ENCODE assay signal across 8 cellular contexts in the genomic region with DNA sequence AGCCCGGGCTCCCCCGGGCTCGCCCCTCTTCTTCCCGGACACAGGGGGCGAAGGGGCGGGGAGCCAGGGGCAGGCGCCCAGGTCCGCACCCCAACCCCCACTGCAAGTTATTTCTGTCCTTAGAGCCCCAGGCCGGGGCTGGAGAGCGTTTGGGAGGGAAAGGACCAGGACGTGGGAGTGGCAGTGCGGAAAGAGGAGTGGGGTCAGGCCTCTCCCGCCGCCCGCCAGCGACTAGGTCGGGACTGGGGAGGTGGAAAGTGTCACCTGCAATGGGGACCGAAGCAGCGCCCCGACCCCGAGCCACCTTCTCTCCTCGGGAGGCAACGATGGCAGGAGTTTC. TPM values are rescaled to one million over a fixed set of nuclear protein-coding genes. Genes with fewer than 3 reads are reported as not detected.
DNase-seq lines count a peak whose midpoint lies in the region; ATAC-seq and TF ChIP-seq lines count a peak whose summit lies in the region.

No MANE protein-coding gene starts in this region.

- no peak for TF ChIP-seq CTCF in BE2C (IDR thresholded peaks at IDR 0.05; ENCODE audit: low read depth, low read length)
- no peak for TF ChIP-seq CTCF in KMS-11 (conservative IDR thresholded peaks at IDR 0.05; ENCODE audit: low read depth, low read length)
- no peak for TF ChIP-seq CTCF in fibroblast of mammary gland (conservative IDR thresholded peaks at IDR 0.05; ENCODE audit: control insufficient read depth, insufficient read depth, low read depth, low read length)

- no peaks in the 10 kb centered on the region for H3K79me2 ChIP-seq in KMS-11 (ENCODE audit: insufficient read depth, low read depth)

- H2AFZ ChIP-seq in KMS-11 (ENCODE audit: low read depth) (peak overlapping the region; percentile 34; the same call in 1 of the 2 replicates), neuron (ENCODE audit: low read depth, low read length) (peak overlapping the region; percentile 21)

- H3K4me3 ChIP-seq in BE2C (ENCODE audit: low read depth, low read length) = peak overlapping the region; percentile 43
- no peak overlapping the region for H3K4me3 ChIP-seq in KMS-11 (IDR thresholded peaks at IDR 0.05; ENCODE audit: insufficient read depth, low read depth, low read length)
- H3K4me3 ChIP-seq in fibroblast of mammary gland (ENCODE audit: control insufficient read depth, low read depth, low read length) = peak overlapping the region; percentile 26
- H3K4me3 ChIP-seq in neuron (ENCODE audit: low read length) = peak overlapping the region; percentile 56

- no peak for ATAC-seq in GM21381 (IDR thresholded peaks at IDR 0.05; ENCODE audit: unreplicated experiment)
- ATAC-seq in GM21576 (IDR thresholded peaks at IDR 0.05; ENCODE audit: unreplicated experiment) = no peak

- DNase-seq in BE2C = no peak
- DNase-seq in fibroblast of mammary gland (ENCODE audit: low read depth) = no peak
- no peak for DNase-seq in cerebellar nuclear complex (lab: John Stamatoyannopoulos, UW)
- no peak for DNase-seq in activated CD4-positive, CD25-positive, alpha-beta regulatory T cell (lab: John Stamatoyannopoulos, UW)

- no peaks in the 10 kb centered on the region for H4K20me1 ChIP-seq in KMS-11 (ENCODE audit: insufficient read depth)

- H3K9ac ChIP-seq in KMS-11 = no peak overlapping the region

- 0 out of 2 replicates have a peak overlapping the region, but pooled peaks have one; percentile 13 for H3K4me2 ChIP-seq in KMS-11

- no peaks in the 10 kb centered on the region for H3K27me3 ChIP-seq in BE2C
- H3K27me3 ChIP-seq in KMS-11 (ENCODE audit: insufficient read depth, low read depth) = no peaks in the 10 kb centered on the region
- no peaks in the 10 kb centered on the region for H3K27me3 ChIP-seq in neuron (ENCODE audit: insufficient read depth, low read length)

- H3K36me3 ChIP-seq in BE2C (no peaks in the 10 kb centered on the region), KMS-11 (ENCODE audit: insufficient read depth) (no peaks in the 10 kb centered on the region), neuron (ENCODE audit: insufficient read depth, low read length) (no peaks in the 10 kb centered on the region)

- H3K4me1 ChIP-seq in BE2C (no peaks in the 10 kb centered on the region), KMS-11 (ENCODE audit: low read depth, poor library complexity, severe bottlenecking) (no peaks in the 10 kb centered on the region), neuron (ENCODE audit: insufficient read depth, low read length) (peaks cover 30% of the 10 kb centered on the region)

- H3K9me3 ChIP-seq in BE2C (no peaks in the 10 kb centered on the region), neuron (ENCODE audit: low read length) (no peaks in the 10 kb centered on the region)

- H3K27ac ChIP-seq in KMS-11 = no peak overlapping the region

RNA-seq across cellular contexts. Expression of gene CCDC160, which starts 0.4 kb away (rescaled TPM):
- polyA plus RNA-seq in BE2C (2012; ENCODE audit: insufficient read depth, insufficient read length, low read depth) = not detected
